31 cellular contexts compared by ENCODE assay signal in genomic region chr1:232644209-232644608, GRCh38.
"Had no signal": no experiment of that assay in that cellular context is flagged by ENCODE, and none has a peak within 500 bp of the region (broad histone marks: within the 10 kb centered on the region; RNA-seq: fewer than 3 reads in every experiment).

No MANE protein-coding gene starts in this region.

- H3K36me3 ChIP-seq: adrenal gland, ascending aorta, brain microvascular endothelial cell, breast epithelium, cardiac muscle cell had no signal

- DNase-seq: activated effector memory CD4-positive, alpha-beta T cell treated with anti-CD3 and anti-CD28 coated beads, Interleukin-2, amount 50 U/mL, for 16 hours; activated effector memory CD4-positive, alpha-beta T cell treated with Interleukin-2 at 50 U/mL for 16 hours; activated gamma-delta T cell; activated gamma-delta T cell treated with Interleukin-2 at 50 U/mL for 16 hours; activated naive CD4-positive, alpha-beta T cell; activated naive CD4-positive, alpha-beta T cell treated with anti-CD3 and anti-CD28 coated beads for 36 hours; activated naive CD4-positive, alpha-beta T cell treated with anti-CD3 and anti-CD28 coated beads, Interleukin-2, amount 10 ng/mL, durations not matched to agents 7 days and 5 days; activated naive CD4-positive, alpha-beta T cell treated with anti-CD3 and anti-CD28 coated beads, Interleukin-2, amount 50 U/mL, for 16 hours; activated naive CD4-positive, alpha-beta T cell treated with Interleukin-2 at 50 U/mL for 16 hours; activated naive CD8-positive, alpha-beta T cell treated with anti-CD3 and anti-CD28 coated beads for 36 hours; activated naive CD8-positive, alpha-beta T cell treated with anti-CD3 and anti-CD28 coated beads, Interleukin-2, amount 10 ng/mL, durations not matched to agents 7 days and 5 days; activated naive CD8-positive, alpha-beta T cell treated with anti-CD3 and anti-CD28 coated beads, Interleukin-2, amount 50 U/mL, for 24 hours; activated T-cell treated with anti-CD3 and anti-CD28 coated beads, Interleukin-2, amount 50 U/mL, for 24 hours; activated T-cell treated with anti-CD3 and anti-CD28 coated beads, Interleukin-2, amount 50 U/mL, for 4 hours; activated T-cell treated with anti-CD3 and anti-CD28 coated beads, Interleukin-2, amount 50 U/mL, for 48 hours; activated T-cell treated with anti-CD3 and anti-CD28 coated beads, Interleukin-2, amount 50 U/mL, for 72 hours; adrenal gland; amniotic stem cell; amygdala; anterior cingulate cortex; aorta; body of pancreas; brain microvascular endothelial cell; caudate nucleus; central memory CD4-positive, alpha-beta T cell; cerebellar nuclear complex had no signal

- H3K27me3 ChIP-seq: ascending aorta, body of pancreas, brain microvascular endothelial cell, breast epithelium, cardiac muscle cell had no signal

- ATAC-seq: activated naive CD4-positive, alpha-beta T cell treated with anti-CD3 and anti-CD28 coated beads, Interleukin-2, amount 50 U/mL, for 72 hours; activated naive CD8-positive, alpha-beta T cell treated with anti-CD3 and anti-CD28 coated beads, Interleukin-2, amount 50 U/mL, for 24 hours; activated T-cell treated with anti-CD3 and anti-CD28 coated beads, Interleukin-2, amount 50 U/mL, for 4 hours; activated T-cell treated with anti-CD3 and anti-CD28 coated beads, Interleukin-2, amount 50 U/mL, for 72 hours; activated T-helper 17 cell treated with anti-CD3 and anti-CD28 coated beads, Interleukin-2, amount 50 U/mL, for 72 hours; body of pancreas had no signal

- H3K4me3 ChIP-seq: adrenal gland, ascending aorta, body of pancreas, breast epithelium, cardiac muscle cell had no signal

- H3K9me3 ChIP-seq: adrenal gland, ascending aorta, body of pancreas, breast epithelium had no signal

- H3K4me1 ChIP-seq: adrenal gland, ascending aorta, body of pancreas, breast epithelium had no signal

- H3K27ac ChIP-seq: adrenal gland, ascending aorta, body of pancreas, brain microvascular endothelial cell, breast epithelium, cardiac muscle cell had no signal
